1 cellular context compared by ENCODE assay signal in the genomic region with DNA sequence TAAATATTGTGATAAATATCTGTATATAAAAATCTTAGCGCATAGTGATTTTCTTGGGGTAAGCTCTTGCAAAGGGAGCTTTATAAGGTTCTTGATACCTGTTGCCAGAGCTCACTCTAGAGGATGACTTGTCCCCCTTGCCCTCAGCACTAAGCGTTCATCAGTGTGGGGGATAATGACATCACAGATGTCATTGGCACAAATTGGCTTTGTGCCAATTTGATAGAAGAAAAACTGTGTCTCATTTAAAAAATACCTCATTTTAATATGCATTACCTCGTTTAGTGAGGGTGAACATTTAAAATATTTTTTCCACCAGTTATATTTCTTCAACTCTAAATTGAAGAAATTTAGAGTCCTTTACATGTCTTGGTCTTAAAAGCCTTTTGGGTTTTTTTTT.
A peak's percentile ranks its signal among the peaks of the same experiment; 100 is the strongest.
TF ChIP-seq lines count a peak whose summit lies in the region.

No MANE protein-coding gene starts in this region.

TF ChIP-seq in HepG2, 621 proteins besides CTCF, POLR2A, EP300 and RAD21:
- TF ChIP-seq CREB1 (IDR thresholded peaks at IDR 0.05) (peak; percentile 8; the same call in 1 of the 2 replicates), CREB1 (CRISPR knock-in tag; IDR thresholded peaks at IDR 0.05) (no peak), NFRKB (IDR thresholded peaks at IDR 0.05) (no peak), HIVEP1 (CRISPR knock-in tag; IDR thresholded peaks at IDR 0.05) (no peak), LCORL (IDR thresholded peaks at IDR 0.05) (peak; percentile 71; the same call in 1 of the 2 replicates), LCORL (CRISPR knock-in tag; IDR thresholded peaks at IDR 0.05) (no peak), ZFP37 (CRISPR knock-in tag; IDR thresholded peaks at IDR 0.05; ENCODE audit: borderline replicate concordance) (no peak), ZNF550 (CRISPR knock-in tag; IDR thresholded peaks at IDR 0.05; ENCODE audit: borderline replicate concordance) (no peak), EED (CRISPR knock-in tag; IDR thresholded peaks at IDR 0.05) (no peak), SATB2 (CRISPR knock-in tag; IDR thresholded peaks at IDR 0.05) (no peak)
TF ChIP-seq in HepG2: peak in this region for 2.
